In the genomic region with DNA sequence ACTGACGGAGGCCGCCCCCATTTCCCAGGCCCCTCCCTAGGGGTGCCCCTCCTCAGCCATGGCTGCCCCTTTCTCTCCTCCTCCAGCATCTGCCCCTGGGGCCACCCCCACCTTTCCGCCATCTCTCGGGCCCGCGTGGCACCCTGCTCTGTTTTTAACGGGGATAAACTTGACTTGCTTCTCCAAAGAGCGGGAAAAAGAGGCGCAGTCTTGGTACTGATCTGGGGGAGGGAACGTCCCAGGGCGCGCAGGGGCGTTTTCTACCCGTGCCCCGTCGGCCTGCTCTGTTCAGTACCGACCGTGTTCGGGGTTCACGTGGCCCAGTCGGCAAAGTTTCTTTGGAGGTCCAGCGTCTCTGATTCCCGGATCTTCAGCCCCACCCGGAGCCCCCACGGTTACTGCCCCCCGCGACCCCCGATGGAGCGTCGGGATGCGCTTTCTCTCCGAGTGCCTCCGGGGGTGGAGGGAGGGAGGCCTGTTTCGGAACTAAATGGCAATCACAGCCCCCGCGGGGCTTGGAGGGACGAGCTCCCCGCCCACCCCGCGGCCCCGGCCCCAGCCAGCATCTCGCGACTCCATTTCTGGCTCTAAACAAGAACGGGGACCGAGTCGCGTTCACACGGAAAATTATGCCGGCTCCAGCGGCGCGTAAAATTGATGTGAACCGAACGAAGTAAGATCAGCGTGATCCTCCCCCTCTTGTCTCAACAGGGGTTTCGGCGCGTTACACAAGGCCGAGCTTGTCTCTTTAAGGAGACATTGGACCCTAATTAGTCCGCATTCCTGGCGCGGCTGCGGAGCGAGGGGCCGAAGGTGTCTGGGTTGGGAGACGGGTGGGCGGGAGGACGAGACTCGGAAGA, we compare ENCODE assay signal across 8 cellular contexts. TPM values are rescaled to one million over a fixed set of nuclear protein-coding genes. Genes with fewer than 3 reads are reported as not detected.
A peak's percentile ranks its signal among the peaks of the same experiment; 100 is the strongest.
DNase-seq lines count a peak whose midpoint lies in the region; ATAC-seq and TF ChIP-seq lines count a peak whose summit lies in the region.

No MANE protein-coding gene starts in this region.

- H3K9me3 Mint-ChIP-seq in CD8-positive, alpha-beta T cell, result no peaks in the 10 kb centered on the region
- H3K9me3 Mint-ChIP-seq in stimulated activated naive B cell treated with anti-CD40 and anti-IgM and Interleukin-4, amounts not matched to agents 10 μg/mL and 1 μg/mL and 100 μg/mL, for 72 hours, result no peaks in the 10 kb centered on the region

- H3K4me3 ChIP-seq in CD8-positive, alpha-beta T cell (ENCODE audit: low read depth, low read length), result peak overlapping the region; percentile 71

- CTCF ChIA-PET in CD8-positive, alpha-beta T cell (lab: Charles Lee), result interaction anchor here (1.0 to 1.9 kb wide), 4 partner anchors 12 to 158 kb away, joined by 3 to 11 read pairs (median 4); no protein-coding TSS in a partner anchor

- intact Hi-C loops in CD8-positive, alpha-beta T cell (cut with DNase I, micrococcal nuclease), result loop anchor here (1.0 to 5.0 kb wide), 10 partner anchors 12 to 1273 kb away; partner anchors contain the start of gene PSAT1 (in 1 of the 2)

- TF ChIP-seq CTCF in CD8-positive, alpha-beta T cell (IDR thresholded peaks at IDR 0.05), result no peak

- no peaks in the 10 kb centered on the region for H3K27me3 Mint-ChIP-seq in CD8-positive, alpha-beta T cell (ENCODE audit: low read depth)
- peaks cover 8 to 10% of the 10 kb centered on the region in 2 donors for H3K27me3 Mint-ChIP-seq in stimulated activated naive B cell treated with anti-CD40 and anti-IgM and Interleukin-4, amounts not matched to agents 10 μg/mL and 1 μg/mL and 100 μg/mL, for 72 hours

- H3K4me1 ChIP-seq in CD8-positive, alpha-beta T cell (ENCODE audit: insufficient read depth, low read length), result peaks cover 25% of the 10 kb centered on the region

- H3K36me3 ChIP-seq in CD8-positive, alpha-beta T cell (ENCODE audit: insufficient read depth, low read length), result no peaks in the 10 kb centered on the region

- peak overlapping the region; percentile 60 for H3K27ac Mint-ChIP-seq in CD8-positive, alpha-beta T cell
- peak overlapping the region; percentile 94 for H3K27ac Mint-ChIP-seq in stimulated activated naive B cell treated with anti-CD40 and anti-IgM and Interleukin-4, amounts not matched to agents 10 μg/mL and 1 μg/mL and 100 μg/mL, for 72 hours

- ATAC-seq in CD8-positive, alpha-beta T cell, result no peak
- peak; percentile 3 to 6 for ATAC-seq in stimulated activated naive B cell treated with anti-CD40 and anti-IgM and Interleukin-4, amounts not matched to agents 10 μg/mL and 1 μg/mL and 100 μg/mL, for 72 hours (replicated peaks)
- no peak for ATAC-seq in HG02678 (IDR thresholded peaks at IDR 0.05; ENCODE audit: unreplicated experiment)

- no peaks in the 10 kb centered on the region for H3K9me3 ChIP-seq in CD8-positive, alpha-beta T cell (ENCODE audit: low read length)

- H3K27me3 ChIP-seq in CD8-positive, alpha-beta T cell (ENCODE audit: insufficient read depth, low read length), result no peaks in the 10 kb centered on the region

- peaks cover 25% of the 10 kb centered on the region for H3K4me1 Mint-ChIP-seq in CD8-positive, alpha-beta T cell (ENCODE audit: low read depth)
- peaks cover 16 to 22% of the 10 kb centered on the region in 2 donors for H3K4me1 Mint-ChIP-seq in stimulated activated naive B cell treated with anti-CD40 and anti-IgM and Interleukin-4, amounts not matched to agents 10 μg/mL and 1 μg/mL and 100 μg/mL, for 72 hours

- peaks cover 5% of the 10 kb centered on the region for H3K36me3 Mint-ChIP-seq in CD8-positive, alpha-beta T cell
- H3K36me3 Mint-ChIP-seq in stimulated activated naive B cell treated with anti-CD40 and anti-IgM and Interleukin-4, amounts not matched to agents 10 μg/mL and 1 μg/mL and 100 μg/mL, for 72 hours, result peaks cover 10 to 18% of the 10 kb centered on the region in 2 donors

- no peak overlapping the region for H3K4me3 Mint-ChIP-seq in CD8-positive, alpha-beta T cell
- H3K4me3 Mint-ChIP-seq in stimulated activated naive B cell treated with anti-CD40 and anti-IgM and Interleukin-4, amounts not matched to agents 10 μg/mL and 1 μg/mL and 100 μg/mL, for 72 hours, result no peak overlapping the region

- POLR2A ChIA-PET in CD8-positive, alpha-beta T cell (lab: Charles Lee), result interaction anchor here (0.8 to 3.0 kb wide), 19 partner anchors 9 to 313 kb away, joined by 3 to 40 read pairs (median 4); no protein-coding TSS in a partner anchor

- peak overlapping the region; percentile 61 for H3K27ac ChIP-seq in CD8-positive, alpha-beta T cell (ENCODE audit: low read depth, low read length)

- peak in 5 of 7 experiments; percentile 17 to 60 (median 41) for DNase-seq in CD8-positive, alpha-beta T cell
- DNase-seq in HK-2 (ENCODE audit: unreplicated experiment), result peak; percentile 14
- peak; percentile 68 for DNase-seq in activated CD4-positive, alpha-beta T cell treated with anti-CD3 and anti-CD28 coated beads for 48 hours
- peak; percentile 69 for DNase-seq in ecto neural progenitor cell (ENCODE audit: low spot score)
- peak; percentile 55 for DNase-seq in medulla oblongata (ENCODE audit: extremely low spot score)
- DNase-seq in stimulated activated naive B cell treated with anti-CD40 and anti-IgM and Interleukin-4, amounts not matched to agents 10 μg/mL and 1 μg/mL and 100 μg/mL, for 72 hours, result peak; percentile 47
- DNase-seq in NCI-H1694 treated with DMSO at 0.1 percent for 48 hours (lab: John Stamatoyannopoulos, UW), result no peak

RNA-seq across cellular contexts. Expression of gene TLE4, which starts 1.1 kb away (rescaled TPM):
- 100 to 1,000 TPM; 123 to 124 TPM for total RNA-seq in CD8-positive, alpha-beta T cell

Comparison
In these comparisons a context has a peak if more than half of its experiments do, and no peak if none do; other contexts are left out.
1. ATAC-seq: peak in stimulated activated naive B cell treated with anti-CD40 and anti-IgM and Interleukin-4, amounts not matched to agents 10 μg/mL and 1 μg/mL and 100 μg/mL, for 72 hours (2 of 2); none in CD8-positive, alpha-beta T cell (single experiment) and HG02678 (single experiment).